23 cellular contexts compared by ENCODE assay signal in the genomic region with DNA sequence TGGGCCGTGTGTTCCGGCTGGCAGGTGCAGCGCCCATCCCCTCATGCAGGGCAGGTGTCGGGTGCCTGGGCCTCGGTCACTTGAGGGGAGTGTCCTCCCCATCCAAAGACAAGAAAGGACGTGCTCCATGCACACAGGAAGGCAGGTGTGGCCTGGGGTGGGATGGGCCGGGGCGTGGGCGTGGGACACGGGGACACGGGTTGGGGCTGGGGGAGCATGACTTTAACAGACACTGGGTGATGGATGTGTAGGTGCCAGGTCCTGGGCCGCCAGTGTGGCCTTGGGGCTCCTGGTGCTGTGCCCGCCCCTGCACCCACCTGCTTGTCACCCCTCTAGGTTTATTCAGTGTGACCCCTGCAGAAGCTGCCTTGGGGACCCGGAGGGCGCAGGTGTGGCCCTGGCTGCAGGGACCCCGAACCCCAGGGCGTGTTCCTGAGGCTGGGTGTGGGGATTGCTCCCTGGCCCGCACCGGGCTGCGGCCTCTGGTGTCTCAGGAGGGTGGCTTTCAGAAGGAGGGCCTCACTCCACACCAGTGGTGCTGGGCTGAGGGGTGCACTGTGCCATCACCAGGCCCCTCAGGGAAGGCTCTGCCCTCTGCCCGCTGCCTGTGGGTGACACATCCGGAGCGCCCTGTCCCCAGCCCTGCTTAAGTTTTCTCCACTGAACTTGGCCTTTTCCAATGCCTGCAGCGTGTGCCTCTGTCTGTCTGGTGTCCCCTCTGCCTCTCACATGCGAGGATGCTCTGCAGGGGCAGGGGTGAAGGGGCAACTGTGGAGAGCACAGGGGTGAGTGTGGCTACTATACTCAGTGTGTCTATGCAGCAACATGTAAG.
"Had no signal": no experiment of that assay in that cellular context is flagged by ENCODE, and none has a peak within 500 bp of the region (broad histone marks: within the 10 kb centered on the region; RNA-seq: fewer than 3 reads in every experiment).

No MANE protein-coding gene starts in this region.

- FAIRE-seq: endothelial cell of umbilical vein, pancreas had no signal

- DNase-seq: activated CD4-positive, alpha-beta T cell treated with anti-CD3 and anti-CD28 coated beads for 4 hours; activated CD8-positive, alpha-beta memory T cell treated with anti-CD3 and anti-CD28 coated beads, Interleukin-2, amount 50 U/mL, for 4 hours; activated CD8-positive, alpha-beta T cell treated with anti-CD3 and anti-CD28 coated beads, Interleukin-2, amount 10 ng/mL, durations not matched to agents 7 days and 5 days; activated gamma-delta T cell treated with Interleukin-2 at 50 U/mL for 16 hours; activated T-cell treated with anti-CD3 and anti-CD28 coated beads, Interleukin-2, amount 50 U/mL, for 48 hours; amniotic stem cell; effector CD4-positive, alpha-beta T cell; foreskin fibroblast; glutamatergic neuron; mesendoderm; stimulated activated CD4-positive, alpha-beta T cell treated with anti-CD3 and anti-CD28 coated beads, Interleukin-15, amount 100 ng/mL, for 24 hours; stimulated activated CD4-positive, alpha-beta T cell treated with anti-CD3 and anti-CD28 coated beads, Interleukin-4, amount 100 ng/mL, for 24 hours; testis had no signal

- H3K9me3 Mint-ChIP-seq: central memory CD8-positive, alpha-beta T cell; neural crest cell; T-helper 1 cell treated with Interleukin-12 subunit alpha and Interleukin-12 subunit beta and Interleukin-4 antibody, amounts not matched to agents 30 μg/mL and 1 μg/mL, for 36 hours; WTC11 had no signal

- ATAC-seq: activated CD8-positive, alpha-beta T cell treated with anti-CD3 and anti-CD28 coated beads, Interleukin-2, amount 10 ng/mL, durations not matched to agents 7 days and 5 days; pancreas; WTC11 had no signal

- H3K27ac Mint-ChIP-seq: activated CD8-positive, alpha-beta T cell treated with anti-CD3 and anti-CD28 coated beads, Interleukin-2, amount 10 ng/mL, durations not matched to agents 7 days and 5 days; activated naive CD8-positive, alpha-beta T cell; brain; T-helper 1 cell treated with Interleukin-12 subunit alpha and Interleukin-12 subunit beta and Interleukin-4 antibody, amounts not matched to agents 30 μg/mL and 1 μg/mL, for 36 hours; WTC11 had no signal

- H3K9me3 ChIP-seq: pancreas, stomach, testis had no signal

- H3K36me3 Mint-ChIP-seq: brain, WTC11 had no signal

- H3K27ac ChIP-seq: coronary artery, pancreas, stomach, testis had no signal

- H3K4me1 ChIP-seq: pancreas had no signal

- H3K36me3 ChIP-seq: pancreas, stomach had no signal

- H3K4me3 Mint-ChIP-seq: activated CD8-positive, alpha-beta T cell treated with anti-CD3 and anti-CD28 coated beads, Interleukin-2, amount 10 ng/mL, durations not matched to agents 7 days and 5 days; activated naive CD8-positive, alpha-beta T cell; brain; central memory CD8-positive, alpha-beta T cell; neural crest cell; T-helper 1 cell treated with Interleukin-12 subunit alpha and Interleukin-12 subunit beta and Interleukin-4 antibody, amounts not matched to agents 30 μg/mL and 1 μg/mL, for 36 hours; WTC11 had no signal

- H3K4me3 ChIP-seq: coronary artery, pancreas, stomach, testis had no signal

- H3K27me3 ChIP-seq: testis had no signal
